In the genomic region with DNA sequence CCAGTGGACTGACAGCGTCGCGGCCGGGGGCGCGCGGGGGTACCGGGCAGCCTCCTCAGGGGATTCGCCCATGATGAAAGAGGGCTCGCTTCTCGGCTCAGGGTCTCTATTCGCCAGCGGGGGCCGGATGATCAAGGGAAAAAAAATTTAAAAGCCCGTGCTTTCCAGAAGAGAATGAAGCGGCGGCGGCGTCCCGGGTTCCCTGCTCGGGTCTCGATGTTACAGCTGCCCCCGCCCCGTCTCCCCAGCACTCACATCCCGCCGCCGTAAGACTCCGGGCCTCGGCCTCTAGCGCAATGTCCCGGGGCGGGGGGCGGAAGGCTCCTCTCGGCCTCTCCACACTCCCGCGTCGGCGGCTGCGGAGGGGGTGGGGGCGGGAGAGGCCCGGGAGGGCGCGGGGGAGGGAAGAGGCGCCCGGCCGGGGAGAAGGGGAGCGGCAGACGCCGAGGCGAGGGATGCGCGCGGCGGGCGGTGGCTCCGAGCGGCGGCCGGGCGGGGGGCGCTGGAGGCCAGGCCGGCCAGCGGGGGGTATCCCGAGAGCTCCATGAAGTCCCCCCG, we compare ENCODE assay signal across 8 cellular contexts. TPM values are rescaled to one million over a fixed set of nuclear protein-coding genes. Genes with fewer than 3 reads are reported as not detected.
DNase-seq lines count a peak whose midpoint lies in the region; TF ChIP-seq lines count a peak whose summit lies in the region.

No MANE protein-coding gene starts in this region.

- no peak for TF ChIP-seq POLR2A in testis (IDR thresholded peaks at IDR 0.05)

- H3K4me3 Mint-ChIP-seq in T-helper 2 cell treated with Interferon-gamma antibody and Interleukin-4, amounts not matched to agents 5 μg/mL and 100 μg/mL, for 36 hours, result peak overlapping the region; percentile 40

- H3K4me3 ChIP-seq in testis, result peak overlapping the region; percentile 65 to 66

- H3K27ac Mint-ChIP-seq in T-helper 2 cell treated with Interferon-gamma antibody and Interleukin-4, amounts not matched to agents 5 μg/mL and 100 μg/mL, for 36 hours, result no peak overlapping the region

- peaks cover 8% of the 10 kb centered on the region for H3K4me1 ChIP-seq in testis

- no peaks in the 10 kb centered on the region for H3K4me1 Mint-ChIP-seq in T-helper 2 cell treated with Interferon-gamma antibody and Interleukin-4, amounts not matched to agents 5 μg/mL and 100 μg/mL, for 36 hours (ENCODE audit: low read depth)

- DNase-seq in T-helper 2 cell treated with Interferon-gamma antibody and Interleukin-4, amounts not matched to agents 5 μg/mL and 100 μg/mL, for 36 hours (ENCODE audit: low spot score), result no peak
- DNase-seq in T-helper 2 cell (no peak), astrocyte of the hippocampus (ENCODE audit: low read depth, low spot score) (peak; percentile 31), kidney tubule cell (ENCODE audit: low spot score) (peak; percentile 32), testis (no peak), NCI-H128 (lab: John Stamatoyannopoulos, UW; ENCODE audit: unreplicated experiment) (no peak), Kasumi-1 (lab: John Stamatoyannopoulos, UW) (no peak), LoVo (ENCODE audit: low spot score) (no peak)

- intact Hi-C loops in testis (cut with DNase I; ENCODE audit: low total_unique reads), result no loop called here

- H3K36me3 ChIP-seq in testis (ENCODE audit: low read depth, missing control alignments), result no peaks in the 10 kb centered on the region

- no peak for TF ChIP-seq CTCF in testis (IDR thresholded peaks at IDR 0.05)

- no peaks in the 10 kb centered on the region for H3K27me3 ChIP-seq in testis

- H3K9me3 ChIP-seq in testis, result no peaks in the 10 kb centered on the region

- no peaks in the 10 kb centered on the region for H3K36me3 Mint-ChIP-seq in T-helper 2 cell treated with Interferon-gamma antibody and Interleukin-4, amounts not matched to agents 5 μg/mL and 100 μg/mL, for 36 hours (ENCODE audit: low read depth)

- 1 to 2% methylated on average over 9 to 44 of the region's 65 CpGs for WGBS in testis, 2 donors

- peaks cover 67% of the 10 kb centered on the region for H3K27me3 Mint-ChIP-seq in T-helper 2 cell treated with Interferon-gamma antibody and Interleukin-4, amounts not matched to agents 5 μg/mL and 100 μg/mL, for 36 hours (ENCODE audit: low read depth)

- H3K9me3 Mint-ChIP-seq in T-helper 2 cell treated with Interferon-gamma antibody and Interleukin-4, amounts not matched to agents 5 μg/mL and 100 μg/mL, for 36 hours, result no peaks in the 10 kb centered on the region

- H3K27ac ChIP-seq in testis, result peak overlapping the region; percentile 39 to 68

RNA-seq across cellular contexts. Expression of a gene that starts 4.4 kb away (rescaled TPM):
- 10 to 100 TPM in 1 of 2 donors, 1 to 10 TPM in 1; 8.4 to 11.3 TPM for total RNA-seq in testis
- 10.2 TPM for polyA plus RNA-seq in testis (ENCODE audit: insufficient read depth, low read depth, low replicate concordance)

RNA-seq across cellular contexts. Expression of a gene that starts 18.7 kb away (rescaled TPM):
- 1 to 10 TPM; 1.2 to 3.0 TPM for total RNA-seq in testis
- polyA plus RNA-seq in testis (ENCODE audit: insufficient read depth, low read depth, low replicate concordance), result 14.5 TPM

Comparison
In these comparisons a context has a peak if more than half of its experiments do, and no peak if none do; other contexts are left out.
1. DNase-seq: peak in astrocyte of the hippocampus (single experiment) and kidney tubule cell (single experiment); none in T-helper 2 cell treated with Interferon-gamma antibody and Interleukin-4, amounts not matched to agents 5 μg/mL and 100 μg/mL, for 36 hours (single experiment), T-helper 2 cell (0 of 5), testis (single experiment), NCI-H128 (single experiment), Kasumi-1 (0 of 2) and LoVo (single experiment).